Comparison of ENCODE assay signal across 18 cellular contexts in the genomic region with DNA sequence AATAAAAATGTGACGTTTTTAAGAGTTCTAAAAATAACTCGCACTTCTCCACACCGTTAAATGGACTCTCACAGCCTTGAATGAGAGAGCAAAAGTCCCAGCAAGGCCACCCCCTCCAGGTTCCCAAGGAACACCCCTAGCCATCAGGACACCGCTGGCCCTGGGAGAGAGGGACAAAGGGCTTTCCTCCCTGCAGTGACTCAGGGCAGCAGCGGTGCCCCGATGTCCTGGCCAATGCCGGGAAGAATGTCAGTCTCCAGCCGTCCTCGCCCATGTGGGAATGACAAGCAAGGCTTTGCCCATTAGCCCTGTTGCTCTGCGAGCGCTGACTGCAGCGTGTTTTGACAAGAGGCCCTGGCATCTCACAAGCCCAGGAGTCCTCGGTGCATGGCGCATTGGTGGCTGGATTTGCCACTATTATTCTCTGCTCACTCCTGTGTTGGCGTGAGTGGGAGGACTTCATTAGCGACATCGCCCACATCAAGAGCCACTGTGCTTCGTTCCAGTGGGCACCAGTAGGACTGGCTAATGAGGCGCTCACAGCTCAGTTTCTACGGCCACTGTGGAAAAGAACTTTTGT.
A peak's percentile ranks its signal among the peaks of the same experiment; 100 is the strongest.
DNase-seq lines count a peak whose midpoint lies in the region; ATAC-seq and TF ChIP-seq lines count a peak whose summit lies in the region.
"Had no signal": no experiment of that assay in that cellular context is flagged by ENCODE, and none has a peak within 500 bp of the region (broad histone marks: within the 10 kb centered on the region; RNA-seq: fewer than 3 reads in every experiment).

No MANE protein-coding gene starts in this region.

- POLR2A ChIA-PET in RWPE1 (lab: Yijun Ruan, JAX; ENCODE audit: low non-redundant PET) = no interaction called here

- H3K27ac ChIP-seq in lower lobe of right lung (no peak overlapping the region), RWPE1 (no peak overlapping the region)
- H3K27ac ChIP-seq in effector memory CD4-positive, alpha-beta T cell (ENCODE audit: insufficient read depth, low read length, poor library complexity, severe bottlenecking) = no peak overlapping the region
- H3K27ac ChIP-seq: 22Rv1, KMS-11, SJCRH30 had no signal

- no peaks in the 10 kb centered on the region for H3K36me3 ChIP-seq in lower lobe of right lung
- no peaks in the 10 kb centered on the region for H3K36me3 ChIP-seq in effector memory CD4-positive, alpha-beta T cell (ENCODE audit: control insufficient read depth, insufficient read depth, low read length)
- H3K36me3 ChIP-seq: BE2C, HAP-1, SJCRH30 had no signal

- peaks cover 4% of the 10 kb centered on the region for H3K27me3 ChIP-seq in lower lobe of right lung (ENCODE audit: low read depth)
- no peaks in the 10 kb centered on the region for H3K27me3 ChIP-seq in effector memory CD4-positive, alpha-beta T cell (replicated peaks; ENCODE audit: control insufficient read depth, insufficient read depth, low read length, poor library complexity, severe bottlenecking)
- H3K27me3 ChIP-seq: BE2C had no signal

- H3K9me3 ChIP-seq in lower lobe of right lung = no peaks in the 10 kb centered on the region
- no peaks in the 10 kb centered on the region for H3K9me3 ChIP-seq in effector memory CD4-positive, alpha-beta T cell (ENCODE audit: control insufficient read depth, low read length)
- H3K9me3 ChIP-seq: BE2C, HAP-1 had no signal

- no peak for ATAC-seq in Right ventricle myocardium inferior
- ATAC-seq in Right ventricle myocardium superior (ENCODE audit: poor library complexity) = no peak
- no peak for ATAC-seq in lower lobe of right lung
- ATAC-seq in GM21381 (IDR thresholded peaks at IDR 0.05; ENCODE audit: unreplicated experiment) = no peak

- intact Hi-C loops in Right ventricle myocardium inferior (cut with DNase I) (no loop called here), Right ventricle myocardium superior (cut with DNase I) (no loop called here), lower lobe of right lung (cut with DNase I) (no loop called here)

- H3K4me3 ChIP-seq in lower lobe of right lung = no peak overlapping the region
- H3K4me3 ChIP-seq in effector memory CD4-positive, alpha-beta T cell (ENCODE audit: insufficient read depth, low read depth, low read length, poor library complexity, severe bottlenecking) = no peak overlapping the region
- H3K4me3 ChIP-seq: HAP-1, SJCRH30 had no signal

- no peaks in the 10 kb centered on the region for H3K4me1 ChIP-seq in lower lobe of right lung
- no peaks in the 10 kb centered on the region for H3K4me1 ChIP-seq in effector memory CD4-positive, alpha-beta T cell (ENCODE audit: control insufficient read depth, insufficient read depth, low read length, poor library complexity, severe bottlenecking)
- H3K4me1 ChIP-seq: BE2C, HAP-1, SJCRH30 had no signal

- CTCF ChIA-PET in RWPE1 (lab: Yijun Ruan, JAX) = no interaction called here

- DNase-seq in Right ventricle myocardium inferior (ENCODE audit: missing footprints) = peak; percentile 14
- no peak for DNase-seq in Right ventricle myocardium superior
- DNase-seq in astrocyte of the hippocampus (ENCODE audit: low read depth, low spot score) = peak; percentile 55
- peak; percentile 39 for DNase-seq in lower lobe of right lung
- no peak for DNase-seq in effector memory CD4-positive, alpha-beta T cell
- no peak for DNase-seq in RWPE1 (ENCODE audit: low spot score)
- DNase-seq: BE2C, DMS153, DND-41, MM.1S, NCI-H2029, NCI-H526 treated with DMSO at 0.1 percent for 48 hours, RPMI8226, SJCRH30 had no signal

- TF ChIP-seq CTCF in lower lobe of right lung (IDR thresholded peaks at IDR 0.05) = no peak
- no peak for TF ChIP-seq CTCF in RWPE1 (conservative IDR thresholded peaks at IDR 0.05; ENCODE audit: low read depth)

Comparison
In these comparisons a context has a peak if more than half of its experiments do, and no peak if none do; other contexts are left out.
1. DNase-seq: peak in Right ventricle myocardium inferior (single experiment), astrocyte of the hippocampus (single experiment) and lower lobe of right lung (single experiment); none in Right ventricle myocardium superior (single experiment), effector memory CD4-positive, alpha-beta T cell (0 of 3) and RWPE1 (single experiment).